1 cellular context compared by ENCODE assay signal in genomic region chr2:200811336-200812121, GRCh38.
TF ChIP-seq lines count a peak whose summit lies in the region.

Gene BZW1 (plus strand): TSS chr2:200811910. CDS start chr2:200813218, 1,308 bp downstream.

TF ChIP-seq in HepG2, 621 proteins besides CTCF, POLR2A, EP300 and RAD21 (continued from another document):
- TF ChIP-seq ZGPAT (CRISPR knock-in tag; IDR thresholded peaks at IDR 0.05) (peak; percentile 71; the same call in 1 of the 2 replicates), CREM (IDR thresholded peaks at IDR 0.05) (peak; percentile 66), CREM (CRISPR knock-in tag; IDR thresholded peaks at IDR 0.05) (no peak), BHLHE40 (IDR thresholded peaks at IDR 0.05; ENCODE audit: low read length) (peak; percentile 96), ZNF354B (CRISPR knock-in tag; IDR thresholded peaks at IDR 0.05) (0 out of 2 replicates have a peak, but pooled peaks have one; percentile 56), CREB1 (IDR thresholded peaks at IDR 0.05) (peak; percentile 63), CREB1 (CRISPR knock-in tag; IDR thresholded peaks at IDR 0.05) (peak; percentile 89), FOSL2 (CRISPR knock-in tag; IDR thresholded peaks at IDR 0.05) (peak; percentile 38), TCF7 (IDR thresholded peaks at IDR 0.05; ENCODE audit: low read depth) (no peak), HOXA7 (CRISPR knock-in tag; IDR thresholded peaks at IDR 0.05) (no peak), ZNF414 (CRISPR knock-in tag; IDR thresholded peaks at IDR 0.05) (no peak), PHF5A (CRISPR knock-in tag; IDR thresholded peaks at IDR 0.05; ENCODE audit: low read depth, unreplicated experiment) (no peak), TRIM24 (CRISPR knock-in tag; IDR thresholded peaks at IDR 0.05) (0 out of 2 replicates have a peak, but pooled peaks have one; percentile 37), GLMP (CRISPR knock-in tag; IDR thresholded peaks at IDR 0.05; ENCODE audit: borderline replicate concordance) (no peak), ZFP36 (IDR thresholded peaks at IDR 0.05; ENCODE audit: borderline replicate concordance, low read depth, low read length, partially characterized antibody) (no peak), RARG (CRISPR knock-in tag; IDR thresholded peaks at IDR 0.05; ENCODE audit: low read depth) (no peak; the same call in none of the 2 replicates), ZNF552 (CRISPR knock-in tag; IDR thresholded peaks at IDR 0.05; ENCODE audit: borderline replicate concordance) (no peak), JUND (CRISPR knock-in tag; IDR thresholded peaks at IDR 0.05) (no peak), ZKSCAN5 (CRISPR knock-in tag; IDR thresholded peaks at IDR 0.05) (no peak), ZBTB49 (CRISPR knock-in tag; IDR thresholded peaks at IDR 0.05; ENCODE audit: borderline replicate concordance) (peak; percentile 48; the same call in 1 of the 2 replicates), ZNF597 (CRISPR knock-in tag; IDR thresholded peaks at IDR 0.05) (no peak), ZNF780A (CRISPR knock-in tag; IDR thresholded peaks at IDR 0.05) (no peak), ZNF569 (CRISPR knock-in tag; IDR thresholded peaks at IDR 0.05; ENCODE audit: borderline replicate concordance) (peak; percentile 35; the same call in 1 of the 2 replicates), SSRP1 (CRISPR knock-in tag; IDR thresholded peaks at IDR 0.05) (no peak; the same call in 1 of the 2 replicates), SKI (IDR thresholded peaks at IDR 0.05; ENCODE audit: partially characterized antibody) (no peak), TBX2 (CRISPR knock-in tag; IDR thresholded peaks at IDR 0.05; ENCODE audit: borderline replicate concordance) (peak; percentile 92), SP140L (CRISPR knock-in tag; IDR thresholded peaks at IDR 0.05; ENCODE audit: borderline replicate concordance) (no peak)
TF ChIP-seq in HepG2: peak in this region for 294.
